8 cellular contexts compared by ENCODE assay signal in the genomic region with DNA sequence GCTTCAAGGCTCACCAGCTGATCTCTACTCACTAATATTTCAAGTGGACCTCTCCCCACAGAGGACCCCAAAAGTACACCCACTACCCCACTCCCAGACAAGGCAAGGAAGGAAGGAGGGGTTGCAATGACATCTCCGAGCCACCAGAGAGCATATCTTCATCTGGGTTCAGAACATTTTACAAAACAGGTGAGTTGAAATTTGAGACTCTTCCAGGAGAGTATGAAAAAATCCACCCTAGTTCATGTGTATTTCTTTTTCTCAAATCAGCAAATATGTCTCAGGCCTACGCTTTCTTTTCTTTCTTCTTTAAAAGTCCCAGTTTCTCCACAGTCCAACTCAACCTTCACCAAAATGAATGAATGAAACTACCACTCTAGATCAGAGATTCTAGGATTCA.
DNase-seq lines count a peak whose midpoint lies in the region; ATAC-seq and TF ChIP-seq lines count a peak whose summit lies in the region.

No MANE protein-coding gene starts in this region.

- 45 to 55% methylated on average over 2 of the region's 2 CpGs for WGBS in testis, 2 donors

- no peak for TF ChIP-seq POLR2A in testis (IDR thresholded peaks at IDR 0.05)

- POLR2A ChIA-PET in Panc1 (lab: Charles Lee): no interaction called here

- intact Hi-C loops in Panc1 (cut with micrococcal nuclease; ENCODE audit: unreplicated experiment) (loop anchor here (2.0 kb wide), 1 partner anchor 61 kb away; a partner anchor contains a TSS), testis (cut with DNase I; ENCODE audit: low total_unique reads) (no loop called here)

- BruUV-seq in Panc1 (replicated peaks; lab: Mats Ljungman, UMichigan): no TSS peak

- ATAC-seq in Panc1 (peak; percentile 68; the same call in 1 of the 2 replicates), foreskin keratinocyte (peak; percentile 66), HG02642 (IDR thresholded peaks at IDR 0.05; ENCODE audit: poor library complexity, unreplicated experiment) (no peak), HG03571 (IDR thresholded peaks at IDR 0.05; ENCODE audit: unreplicated experiment) (no peak)

- H3K27ac ChIP-seq in Panc1 (ENCODE audit: low read length): no peak overlapping the region
- no peak overlapping the region for H3K27ac ChIP-seq in foreskin keratinocyte
- peak overlapping the region in 1 of 2 donors; percentile 36 for H3K27ac ChIP-seq in testis

- H3K4me3 ChIP-seq in Panc1 (ENCODE audit: low read depth in 2 of 2, low read length in 2 of 2): no peak overlapping the region
- no peak overlapping the region for H3K4me3 ChIP-seq in testis

- H3K36me3 ChIP-seq in Panc1 (ENCODE audit: control insufficient read depth, insufficient read depth, low read length): no peaks in the 10 kb centered on the region
- H3K36me3 ChIP-seq in testis (ENCODE audit: low read depth, missing control alignments): no peaks in the 10 kb centered on the region

- DNase-seq in NCI-H2081 (lab: John Stamatoyannopoulos, UW): peak; percentile 3 to 38
- DNase-seq in NCI-H2081 treated with DMSO at 0.1 percent for 48 hours (lab: John Stamatoyannopoulos, UW): no peak
- DNase-seq in Panc1 (ENCODE audit: low read depth, low spot score): no peak
- no peak for DNase-seq in foreskin keratinocyte
- no peak for DNase-seq in testis
- DNase-seq in COLO829 (ENCODE audit: low spot score): no peak

- in situ Hi-C loops in Panc1 (cut with HindIII; ENCODE audit: low pct_unique_long_range_greater_than_20kb, low sequenced_read_pairs): no loop called here

- H3K27me3 ChIP-seq in Panc1 (ENCODE audit: control insufficient read depth, insufficient read depth, low read length): no peaks in the 10 kb centered on the region
- H3K27me3 ChIP-seq in foreskin keratinocyte: no peaks in the 10 kb centered on the region
- H3K27me3 ChIP-seq in testis: no peaks in the 10 kb centered on the region

- CTCF ChIA-PET in Panc1 (lab: Charles Lee): no interaction called here

- H3K4me1 ChIP-seq in Panc1 (ENCODE audit: control insufficient read depth, insufficient read depth, low read length) (peaks cover 13% of the 10 kb centered on the region), foreskin keratinocyte (peaks cover 8% of the 10 kb centered on the region), testis (peaks cover 14% of the 10 kb centered on the region)

- H3K9me3 ChIP-seq in Panc1 (ENCODE audit: control insufficient read depth, insufficient read depth, low read depth, low read length): no peaks in the 10 kb centered on the region
- no peaks in the 10 kb centered on the region for H3K9me3 ChIP-seq in testis

- peak; percentile 79 for TF ChIP-seq CTCF in Panc1 (IDR thresholded peaks at IDR 0.05)
- peak; percentile 70 for TF ChIP-seq CTCF in foreskin keratinocyte (conservative IDR thresholded peaks at IDR 0.05)
- TF ChIP-seq CTCF in testis (IDR thresholded peaks at IDR 0.05): peak in 2 of 3 experiments; percentile 27 to 45

Comparison
In these comparisons a context has a peak if more than half of its experiments do, and no peak if none do; other contexts are left out.
1. DNase-seq: peak in NCI-H2081 (2 of 2); none in NCI-H2081 treated with DMSO at 0.1 percent for 48 hours (single experiment), Panc1 (single experiment), foreskin keratinocyte (0 of 2), testis (single experiment) and COLO829 (single experiment).
2. ATAC-seq: peak in Panc1 (single experiment) and foreskin keratinocyte (single experiment); none in HG02642 (single experiment) and HG03571 (single experiment).
3. Peak in every context shown above with its lines, with median percentiles within 50 percentile points of each other: CTCF ChIP-seq.